ENCODE assay signal across 8 cellular contexts in the genomic region with DNA sequence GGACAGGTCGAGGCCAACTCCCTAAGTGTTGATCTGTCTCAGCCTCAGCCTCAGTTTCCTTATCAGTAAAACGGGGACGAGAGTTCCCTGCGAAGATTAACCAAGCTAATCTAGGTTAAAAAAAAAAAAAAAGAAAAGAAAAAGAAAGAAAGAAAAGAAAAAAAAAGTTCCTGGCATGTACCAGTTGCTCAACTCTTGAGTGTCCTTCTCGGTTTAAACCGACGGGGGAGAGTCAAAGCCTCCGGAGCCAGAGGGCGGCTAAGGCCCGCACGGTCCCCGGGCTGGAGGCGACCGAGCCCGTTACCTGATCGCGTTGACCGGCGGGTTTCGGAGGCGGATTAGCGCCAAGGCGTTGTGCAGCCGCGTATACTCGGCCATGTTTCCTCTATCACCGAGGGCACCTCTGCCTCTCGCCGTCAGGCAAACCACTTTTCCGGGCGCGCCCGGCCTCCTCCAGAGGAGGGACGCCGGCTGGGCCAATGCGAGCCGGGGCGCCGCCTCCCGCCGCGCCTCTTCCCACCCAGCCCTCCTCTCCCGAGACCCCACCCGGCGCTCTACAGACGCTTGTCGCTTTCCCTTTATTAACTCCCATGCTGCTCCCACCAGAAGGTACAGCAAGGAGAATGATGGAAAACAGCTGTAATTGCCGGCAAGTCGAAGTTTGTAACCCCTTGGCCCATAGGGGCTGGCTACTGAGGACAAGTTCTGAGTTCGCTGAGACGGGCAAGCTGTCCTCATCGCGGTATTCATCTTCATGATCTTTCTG. TPM values are rescaled to one million over a fixed set of nuclear protein-coding genes. Genes with fewer than 3 reads are reported as not detected.
DNase-seq lines count a peak whose midpoint lies in the region; ATAC-seq and TF ChIP-seq lines count a peak whose summit lies in the region.

Gene EHHADH (minus strand): TSS at position 405 of the 766 bp plus-strand sequence. CDS start 27 bp downstream, at position 378.

- H3K4me3 ChIP-seq in lower lobe of right lung, result peak within 1 kb of the TSS; percentile 70

- intact Hi-C loops in lower lobe of right lung (cut with DNase I), result no loop called here

- DNase-seq in ELR (ENCODE audit: low read depth), result peak; percentile 79
- peak; percentile 55 for DNase-seq in NCI-H226
- peak; percentile 15 to 18 for DNase-seq in activated CD4-positive, alpha-beta T cell treated with anti-CD3 and anti-CD28 coated beads, Interleukin-2, amount 50 U/mL, for 4 hours
- DNase-seq in ecto neural progenitor cell (ENCODE audit: low spot score), result peak; percentile 67
- peak; percentile 88 for DNase-seq in lower lobe of right lung
- peak in 2 of 3 experiments; percentile 15 to 59 for DNase-seq in stimulated activated CD4-positive, alpha-beta T cell treated with anti-CD3 and anti-CD28 coated beads, TNF-alpha, amount 100 ng/mL, for 24 hours (ENCODE audit: low read depth in 3 of 3)

- no peaks in the 10 kb centered on the region for H3K9me3 ChIP-seq in lower lobe of right lung

- no peaks in the 10 kb centered on the region for H3K4me1 ChIP-seq in lower lobe of right lung

- ATAC-seq in HG02623 (IDR thresholded peaks at IDR 0.05; ENCODE audit: unreplicated experiment), result peak; percentile 86
- ATAC-seq in lower lobe of right lung, result peak; percentile 99 to 100
- no peak for ATAC-seq in GM19395 (IDR thresholded peaks at IDR 0.05; ENCODE audit: unreplicated experiment)

- TF ChIP-seq CTCF in lower lobe of right lung (IDR thresholded peaks at IDR 0.05), result no peak

- H3K36me3 ChIP-seq in lower lobe of right lung, result no peaks in the 10 kb centered on the region

- H3K27ac ChIP-seq in lower lobe of right lung, result peak within 1 kb of the TSS; percentile 81

- no peaks in the 10 kb centered on the region for H3K27me3 ChIP-seq in lower lobe of right lung (ENCODE audit: low read depth)

RNA-seq across cellular contexts. Expression of gene EHHADH, which starts in this region (rescaled TPM):
- 11.5 TPM for total RNA-seq in lower lobe of right lung

Comparison
In these comparisons a context has a peak if more than half of its experiments do, and no peak if none do; other contexts are left out.
1. DNase-seq: peak in every context shown above with its lines; median percentile 88 in lower lobe of right lung; 79 in ELR; 67 in ecto neural progenitor cell; 55 in NCI-H226; 37 in stimulated activated CD4-positive, alpha-beta T cell treated with anti-CD3 and anti-CD28 coated beads, TNF-alpha, amount 100 ng/mL, for 24 hours; 16 in activated CD4-positive, alpha-beta T cell treated with anti-CD3 and anti-CD28 coated beads, Interleukin-2, amount 50 U/mL, for 4 hours.